ENCODE assay signal across 9 cellular contexts in genomic region chr11:104968856-104969776, GRCh38. TPM values are rescaled to one million over a fixed set of nuclear protein-coding genes. Genes with fewer than 3 reads are reported as not detected.
A peak's percentile ranks its signal among the peaks of the same experiment; 100 is the strongest.
DNase-seq lines count a peak whose midpoint lies in the region; TF ChIP-seq lines count a peak whose summit lies in the region.
"Had no signal": no experiment of that assay in that cellular context is flagged by ENCODE, and none has a peak within 500 bp of the region (broad histone marks: within the 10 kb centered on the region; RNA-seq: fewer than 3 reads in every experiment).

No MANE protein-coding gene starts in this region.

- 0 out of 2 replicates have a peak, but pooled peaks cover 3% of the 10 kb centered on the region for H3K36me3 ChIP-seq in GM23248 (ENCODE audit: low read depth)
- no peaks in the 10 kb centered on the region for H3K36me3 ChIP-seq in SJCRH30
- no peaks in the 10 kb centered on the region for H3K36me3 ChIP-seq in esophagus (ENCODE audit: control insufficient read depth in 2 of 2, insufficient read depth in 2 of 2, low read length in 1 of 2)

- H3K4me3 ChIP-seq in GM23248 (peak overlapping the region; percentile 96), SJCRH30 (peak overlapping the region; percentile 50), esophagus (ENCODE audit: low read depth in 1 of 2, low read length in 2 of 2) (peak overlapping the region; percentile 25 to 81)

- H3K79me2 ChIP-seq in GM23248 (ENCODE audit: insufficient read depth): peaks cover 38% of the 10 kb centered on the region

- no peak overlapping the region for H3K4me3 Mint-ChIP-seq in nephron progenitor cell

- H3K9ac ChIP-seq in GM23248: peak overlapping the region; percentile 91

- 40 to 48% methylated on average over 16 of the region's 16 CpGs for WGBS in GM23248 (ENCODE audit: low coverage in 1 of 2, low lambda C conversion rate in 2 of 2, missing lambda C conversion rate in 2 of 2), 2 experiments
- 66 to 68% methylated on average over 16 of the region's 16 CpGs for WGBS in esophagus, 2 donors

- DNase-seq in AG20443 (ENCODE audit: low spot score) (peak; percentile 50), GM23248 (peak; percentile 67), SJCRH30 (no peak), nephron progenitor cell (peak; percentile 3), retina (no peak), putamen (ENCODE audit: low spot score) (no peak)
- no peak for DNase-seq in stimulated activated CD4-positive, alpha-beta T cell treated with anti-CD3 and anti-CD28 coated beads, Interleukin-2, amount 100 ng/mL, for 48 hours

- H3K36me3 Mint-ChIP-seq in nephron progenitor cell (ENCODE audit: low read depth): no peaks in the 10 kb centered on the region

- H3K9me3 ChIP-seq in GM23248 (ENCODE audit: low read depth) (no peaks in the 10 kb centered on the region), SJCRH30 (replicated peaks) (no peaks in the 10 kb centered on the region), esophagus (ENCODE audit: control insufficient read depth in 2 of 2, insufficient read depth in 1 of 2, low read depth in 1 of 2, low read length in 1 of 2) (no peaks in the 10 kb centered on the region)

- H3K27ac ChIP-seq in GM23248 (peak overlapping the region; percentile 92), SJCRH30 (no peak overlapping the region), esophagus (ENCODE audit: low read depth in 2 of 2, low read length in 1 of 2) (peak overlapping the region; percentile 78 to 85)

- H3F3A ChIP-seq in GM23248 (ENCODE audit: insufficient read depth): peaks cover 10% of the 10 kb centered on the region

- peak overlapping the region; percentile 97 for H3K4me2 ChIP-seq in GM23248 (ENCODE audit: unreplicated experiment)

- H3K4me1 ChIP-seq in GM23248 (ENCODE audit: insufficient read depth) (peaks cover 27% of the 10 kb centered on the region), SJCRH30 (no peaks in the 10 kb centered on the region), esophagus (ENCODE audit: control insufficient read depth in 2 of 2, insufficient read depth in 2 of 2, low read length in 1 of 2) (no peaks in the 10 kb centered on the region)

- H4K20me1 ChIP-seq in GM23248 (ENCODE audit: insufficient read depth): no peaks in the 10 kb centered on the region

- H3K9me3 Mint-ChIP-seq in nephron progenitor cell: peaks cover 35% of the 10 kb centered on the region

- peaks cover 16% of the 10 kb centered on the region for H3K4me1 Mint-ChIP-seq in nephron progenitor cell

- in situ Hi-C loops in GM23248 (cut with MboI): no loop called here

- H3K9me2 ChIP-seq in GM23248 (ENCODE audit: insufficient read depth): no peaks in the 10 kb centered on the region

- no peak for TF ChIP-seq CTCF in nephron progenitor cell (IDR thresholded peaks at IDR 0.05)

- no peak overlapping the region for H3K27ac Mint-ChIP-seq in nephron progenitor cell

- H3K27me3 Mint-ChIP-seq in nephron progenitor cell (ENCODE audit: low read depth, poor library complexity): no peaks in the 10 kb centered on the region

- peak overlapping the region; percentile 92 for H2AFZ ChIP-seq in GM23248

- no peaks in the 10 kb centered on the region for H3K27me3 ChIP-seq in GM23248 (replicated peaks; ENCODE audit: insufficient read depth)
- H3K27me3 ChIP-seq in SJCRH30: no peaks in the 10 kb centered on the region
- no peaks in the 10 kb centered on the region for H3K27me3 ChIP-seq in esophagus (ENCODE audit: control insufficient read depth in 1 of 2, insufficient read depth in 2 of 2, low read length in 2 of 2)

RNA-seq across cellular contexts. Expression of gene CASP4, which starts 0.7 kb away (rescaled TPM):
- 111 and 114 TPM in 2 replicates for total RNA-seq in GM23248 (2014; rRNA removed; shearing (Covaris generic))
- 72.0 and 76.3 TPM in 2 replicates for polyA plus RNA-seq in GM23248 (2016; fragmentation: Nextera tagmentation; extraction: Ambion mirVana)
- total RNA-seq in SJCRH30 (2014; rRNA removed; shearing (Covaris generic)): 0.48 and 1.0 TPM in 2 replicates
- 10 to 100 TPM; 54.0 to 71.6 TPM for polyA plus RNA-seq in esophagus

RNA-seq across cellular contexts. Expression of gene CASP5, which starts 53.9 kb away (rescaled TPM):
- total RNA-seq in GM23248 (2014; rRNA removed; shearing (Covaris generic)): not detected in 2 replicates
- polyA plus RNA-seq in GM23248 (2016; fragmentation: Nextera tagmentation; extraction: Ambion mirVana) (not detected in 2 replicates), esophagus (under 1 TPM in 1 of 2 donors, not detected in 1; 0.11 TPM)
- not detected in 2 replicates for total RNA-seq in SJCRH30 (2014; rRNA removed; shearing (Covaris generic))
- total RNA-seq: kidney epithelial cell had no signal

Comparison
In these comparisons a context has a peak if more than half of its experiments do, and no peak if none do; other contexts are left out.
1. DNase-seq: peak in AG20443 (single experiment), GM23248 (single experiment) and nephron progenitor cell (single experiment); none in SJCRH30 (0 of 2), retina (single experiment), putamen (single experiment) and stimulated activated CD4-positive, alpha-beta T cell treated with anti-CD3 and anti-CD28 coated beads, Interleukin-2, amount 100 ng/mL, for 48 hours (0 of 2).
2. RNA of gene CASP4, which starts 0.7 kb away (total RNA-seq): 111 to 114 TPM in GM23248; 0.48 to 1.0 TPM in SJCRH30; every median in the first group is over 10 times any median in the second.
3. Peak in every context shown above with its lines, with median percentiles within 50 percentile points of each other: H3K4me3 ChIP-seq.